In genomic region chr4:182434720-182435119, GRCh38 we compare ENCODE assay signal across 9 cellular contexts.
"Had no signal": no experiment of that assay in that cellular context is flagged by ENCODE, and none has a peak within 500 bp of the region (broad histone marks: within the 10 kb centered on the region; RNA-seq: fewer than 3 reads in every experiment).

No MANE protein-coding gene starts in this region.

- H3K27ac Mint-ChIP-seq: HFFc6, IgD-negative memory B cell had no signal

- H3K4me3 ChIP-seq: HAP-1 had no signal

- H3K27ac ChIP-seq: HL-60 had no signal

- H3K4me1 Mint-ChIP-seq: IgD-negative memory B cell had no signal

- H3K4me3 Mint-ChIP-seq: HFFc6, IgD-negative memory B cell had no signal

- H3K36me3 ChIP-seq: HAP-1 had no signal

- H3K4me1 ChIP-seq: HAP-1 had no signal

- H3K36me3 Mint-ChIP-seq: IgD-negative memory B cell had no signal

- DNase-seq: GOT3, H7, HFFc6, KBM-7 had no signal

- H3K9me3 Mint-ChIP-seq: HFFc6 had no signal

- ATAC-seq: HCT116, HepG2 had no signal

- H3K9me3 ChIP-seq: HAP-1 had no signal
